8 cellular contexts compared by ENCODE assay signal in the genomic region with DNA sequence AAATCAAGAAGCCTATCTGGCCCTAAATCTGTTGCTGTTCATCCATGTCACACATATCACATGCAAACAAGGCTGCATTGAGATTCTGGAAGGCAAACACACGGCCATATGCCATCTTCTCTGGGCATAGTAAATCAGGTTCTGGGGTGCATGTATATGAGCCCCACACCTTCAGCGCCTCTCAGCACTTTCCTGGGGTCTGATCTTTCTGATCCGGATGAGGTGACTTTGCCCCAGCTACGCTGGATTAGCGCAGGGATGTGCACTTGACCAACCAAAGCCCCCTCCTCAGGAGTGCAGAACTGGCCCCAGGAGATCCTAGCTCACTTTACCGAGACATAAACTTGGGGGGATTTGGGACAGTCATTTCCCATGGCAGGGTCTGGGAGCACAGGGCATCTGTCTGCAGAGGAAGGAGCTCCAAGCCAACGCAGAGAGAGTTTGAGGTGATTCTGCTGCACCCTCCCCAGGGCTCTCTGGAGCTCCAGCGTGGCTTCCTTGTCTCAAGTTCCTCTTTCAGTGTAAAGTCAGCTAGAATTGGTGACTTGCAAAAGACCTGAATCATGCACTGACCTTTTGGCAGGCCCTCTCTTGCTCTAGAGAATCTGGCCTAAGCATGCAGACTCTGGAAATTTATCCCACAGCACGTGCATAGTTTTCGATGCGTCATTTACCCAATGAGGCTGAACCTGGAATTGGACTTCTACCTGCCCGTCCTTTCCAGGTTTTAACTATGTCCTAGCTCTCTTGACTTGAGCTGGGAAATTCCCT.
DNase-seq lines count a peak whose midpoint lies in the region; ATAC-seq and TF ChIP-seq lines count a peak whose summit lies in the region.

No MANE protein-coding gene starts in this region.

- H3K27me3 ChIP-seq in esophagus muscularis mucosa (no peaks in the 10 kb centered on the region), trophoblast cell (ENCODE audit: insufficient read depth, low read length) (no peaks in the 10 kb centered on the region)

- H2BK5ac ChIP-seq in trophoblast cell (ENCODE audit: low read depth, low read length, poor library complexity): no peak overlapping the region

- H3K23ac ChIP-seq in trophoblast cell (ENCODE audit: low read length): no peak overlapping the region

- no peak overlapping the region for H2AFZ ChIP-seq in trophoblast cell (ENCODE audit: insufficient read depth, low read length, poor library complexity)

- H3K4me3 ChIP-seq in esophagus muscularis mucosa: no peak overlapping the region
- no peak overlapping the region for H3K4me3 ChIP-seq in trophoblast cell (ENCODE audit: low read depth, low read length)

- TF ChIP-seq POLR2A in esophagus muscularis mucosa (IDR thresholded peaks at IDR 0.05; ENCODE audit: low read depth): no peak

- H3K14ac ChIP-seq in trophoblast cell (ENCODE audit: low read length): no peak overlapping the region

- no peak for TF ChIP-seq CTCF in esophagus muscularis mucosa (IDR thresholded peaks at IDR 0.05)

- H3K18ac ChIP-seq in trophoblast cell (ENCODE audit: low read length): no peak overlapping the region

- H2BK120ac ChIP-seq in trophoblast cell (ENCODE audit: insufficient read depth, low read length, poor library complexity): no peak overlapping the region

- WGBS in esophagus muscularis mucosa: 91% methylated on average over 12 of the region's 12 CpGs
- WGBS in trophoblast cell (ENCODE audit: extremely low coverage, insufficient coverage, insufficient read length): no CpG with 5 or more reads among the region's 12 CpGs

- ATAC-seq in GM21529 (IDR thresholded peaks at IDR 0.05; ENCODE audit: unreplicated experiment): peak; percentile 40

- H2BK12ac ChIP-seq in trophoblast cell (ENCODE audit: low read length): no peak overlapping the region

- no peaks in the 10 kb centered on the region for H3K79me2 ChIP-seq in trophoblast cell (ENCODE audit: control insufficient read depth, insufficient read depth, low read length, poor library complexity)

- DNase-seq in CD1c-positive myeloid dendritic cell (ENCODE audit: extremely low spot score) (peak; percentile 93), SIG-M5 (lab: John Stamatoyannopoulos, UW) (peak; percentile 66), esophagus muscularis mucosa (ENCODE audit: extremely low spot score) (no peak), trophoblast cell (peak; percentile 33 to 43), 8988T (no peak), DMS79 treated with DMSO at 0.1 percent for 48 hours (lab: John Stamatoyannopoulos, UW) (no peak)
- no peak for DNase-seq in stimulated activated CD4-positive, alpha-beta T cell treated with anti-CD3 and anti-CD28 coated beads, Interleukin-2, amount 100 ng/mL, for 48 hours

- H3K4me2 ChIP-seq in trophoblast cell (ENCODE audit: low read length): no peak overlapping the region

- H2AK5ac ChIP-seq in trophoblast cell (ENCODE audit: low read length): no peak overlapping the region

- H3K9me3 ChIP-seq in esophagus muscularis mucosa: no peaks in the 10 kb centered on the region
- no peaks in the 10 kb centered on the region for H3K9me3 ChIP-seq in trophoblast cell (ENCODE audit: insufficient read depth, low read depth, low read length)

- no peak overlapping the region for H4K91ac ChIP-seq in trophoblast cell (ENCODE audit: low read depth, low read length)

- no peak for TF ChIP-seq EP300 in esophagus muscularis mucosa (IDR thresholded peaks at IDR 0.05)

- H3K4ac ChIP-seq in trophoblast cell (ENCODE audit: low read depth, low read length): no peak overlapping the region

- H3K27ac ChIP-seq in esophagus muscularis mucosa (replicated peaks in 1 of 4): peak overlapping the region; percentile 26 to 61 (median 58)
- H3K27ac ChIP-seq in trophoblast cell (ENCODE audit: low read depth, low read length): no peak overlapping the region

- H3K4me1 ChIP-seq in esophagus muscularis mucosa: peaks cover 11 to 33% (median 23%) of the 10 kb centered on the region in 4 donors
- H3K4me1 ChIP-seq in trophoblast cell (ENCODE audit: control insufficient read depth in 1 of 2, insufficient read depth in 2 of 2, low read length in 2 of 2): no peaks in the 10 kb centered on the region

- H3K9ac ChIP-seq in trophoblast cell (ENCODE audit: low read length): no peak overlapping the region

- no peak overlapping the region for H4K8ac ChIP-seq in trophoblast cell (ENCODE audit: low read depth, low read length)

- H3K36me3 ChIP-seq in esophagus muscularis mucosa: no peaks in the 10 kb centered on the region
- no peaks in the 10 kb centered on the region for H3K36me3 ChIP-seq in trophoblast cell (ENCODE audit: control insufficient read depth in 1 of 2, insufficient read depth in 2 of 2, low read length in 2 of 2)

- intact Hi-C loops in esophagus muscularis mucosa (cut with DNase I): no loop called here

- H4K12ac ChIP-seq in trophoblast cell (ENCODE audit: low read depth, low read length): no peak overlapping the region

- no peaks in the 10 kb centered on the region for H3K79me1 ChIP-seq in trophoblast cell (ENCODE audit: low read length)

Comparison
In these comparisons a context has a peak if more than half of its experiments do, and no peak if none do; other contexts are left out.
1. DNase-seq: peak in CD1c-positive myeloid dendritic cell (single experiment), SIG-M5 (single experiment) and trophoblast cell (2 of 2); none in esophagus muscularis mucosa (single experiment), 8988T (single experiment), DMS79 treated with DMSO at 0.1 percent for 48 hours (single experiment) and stimulated activated CD4-positive, alpha-beta T cell treated with anti-CD3 and anti-CD28 coated beads, Interleukin-2, amount 100 ng/mL, for 48 hours (0 of 2).